In the genomic region with DNA sequence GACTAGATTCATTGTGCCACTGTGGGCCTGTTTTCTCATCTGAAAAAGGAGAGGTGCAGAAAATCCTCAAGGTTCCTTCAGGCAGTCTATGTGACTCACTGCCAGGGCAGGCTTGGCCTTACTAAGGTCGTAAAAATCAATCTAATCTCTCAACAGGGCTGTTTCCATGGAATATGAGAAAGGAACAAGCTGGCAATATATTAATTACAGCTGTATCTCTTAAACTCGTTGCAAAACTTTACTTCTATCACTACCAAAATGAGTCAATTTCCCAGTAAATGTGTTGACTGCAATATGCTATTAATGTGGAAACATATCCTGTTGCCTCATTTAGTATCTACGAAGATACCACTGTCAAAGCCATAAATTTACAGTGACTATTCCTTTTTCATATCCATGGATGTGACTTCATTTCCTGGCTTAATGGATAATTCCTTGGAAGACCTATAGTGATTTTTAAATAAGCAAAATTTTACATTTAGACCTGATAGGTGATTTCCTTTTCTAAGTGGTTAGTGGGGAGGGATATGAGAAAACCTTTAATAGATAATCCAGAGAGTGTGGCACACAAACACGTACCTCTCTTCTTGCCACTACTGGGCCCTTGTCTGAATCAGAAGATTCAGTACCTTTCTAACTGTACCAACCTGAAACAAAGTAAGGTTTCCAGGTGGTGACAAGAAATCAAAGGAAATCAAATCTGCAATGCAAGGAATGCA, we compare ENCODE assay signal across 23 cellular contexts.
DNase-seq lines count a peak whose midpoint lies in the region; ATAC-seq and TF ChIP-seq lines count a peak whose summit lies in the region.
"Had no signal": no experiment of that assay in that cellular context is flagged by ENCODE, and none has a peak within 500 bp of the region (broad histone marks: within the 10 kb centered on the region; RNA-seq: fewer than 3 reads in every experiment).

No MANE protein-coding gene starts in this region.

- no peak for TF ChIP-seq POLR2A in erythroblast (IDR thresholded peaks at IDR 0.05; ENCODE audit: low read length)

- H3K36me3 ChIP-seq in RWPE2 (ENCODE audit: low read depth) = peaks cover 7% of the 10 kb centered on the region; the same call in 1 of the 2 replicates
- H3K36me3 ChIP-seq: upper lobe of right lung had no signal

- peaks cover 19% of the 10 kb centered on the region for H3K4me1 ChIP-seq in RWPE2 (ENCODE audit: insufficient read depth, poor library complexity, severe bottlenecking)
- no peaks in the 10 kb centered on the region for H3K4me1 ChIP-seq in foreskin keratinocyte
- H3K4me1 ChIP-seq: esophagus muscularis mucosa, upper lobe of right lung had no signal

- H3K4me3 ChIP-seq in RWPE2 (ENCODE audit: severe bottlenecking) = no peak overlapping the region
- H3K4me3 ChIP-seq: esophagus muscularis mucosa, upper lobe of right lung had no signal

- peak; percentile 41 for DNase-seq in A172 (ENCODE audit: low spot score)
- DNase-seq in RWPE2 (ENCODE audit: low spot score) = peak; percentile 38
- DNase-seq in foreskin keratinocyte = peak in 1 of 2 donors; percentile 26
- DNase-seq in erythroblast (lab: John Stamatoyannopoulos, UW) = no peak
- DNase-seq in NCI-H748 (lab: John Stamatoyannopoulos, UW; ENCODE audit: unreplicated experiment) = no peak
- DNase-seq in NCI-H2171 treated with DMSO at 0.1 percent for 48 hours (lab: John Stamatoyannopoulos, UW) = no peak
- no peak for DNase-seq in SKM-1 (lab: John Stamatoyannopoulos, UW; ENCODE audit: unreplicated experiment)
- DNase-seq: activated CD4-positive, alpha-beta T cell treated with anti-CD3 and anti-CD28 coated beads, Interleukin-2, amount 50 U/mL, for 48 hours; activated T-cell treated with anti-CD3 and anti-CD28 coated beads, Interleukin-2, amount 50 U/mL, for 48 hours; CD4-positive, alpha-beta T cell; KBM-7; mesendoderm; NCI-H1417; NCI-H345; NK-92 treated with Interleukin-12 subunit alpha and Interleukin-12 subunit beta, amount 100 ng/mL, for 24 hours; RPMI8226; stimulated activated CD4-positive, alpha-beta T cell treated with anti-CD3 and anti-CD28 coated beads, Interleukin-15, amount 100 ng/mL, for 24 hours; stimulated activated naive CD4-positive, alpha-beta T cell; SW 1271; upper lobe of right lung had no signal

- ATAC-seq in GM18907 (IDR thresholded peaks at IDR 0.05; ENCODE audit: unreplicated experiment) (peak; percentile 63), RWPE2 (ENCODE audit: low read depth) (peak; percentile 93), foreskin keratinocyte (peak; percentile 62)
- ATAC-seq: activated naive CD4-positive, alpha-beta T cell treated with anti-CD3 and anti-CD28 coated beads, Interleukin-2, amount 50 U/mL, for 72 hours had no signal

- H3K27ac ChIP-seq in RWPE2 (ENCODE audit: poor library complexity, severe bottlenecking) (peak overlapping the region; percentile 82), foreskin keratinocyte (no peak overlapping the region)
- H3K27ac ChIP-seq: esophagus muscularis mucosa, upper lobe of right lung had no signal

- no peaks in the 10 kb centered on the region for H3K9me3 ChIP-seq in RWPE2 (ENCODE audit: severe bottlenecking)
- H3K9me3 ChIP-seq: esophagus muscularis mucosa, upper lobe of right lung had no signal

- TF ChIP-seq CTCF in RWPE2 (IDR thresholded peaks at IDR 0.05; ENCODE audit: poor library complexity, severe bottlenecking) (no peak), foreskin keratinocyte (conservative IDR thresholded peaks at IDR 0.05) (no peak)

- H3K27me3 ChIP-seq in RWPE2 (ENCODE audit: insufficient read depth, poor library complexity, severe bottlenecking) = no peaks in the 10 kb centered on the region
- H3K27me3 ChIP-seq in foreskin keratinocyte = no peaks in the 10 kb centered on the region
- H3K27me3 ChIP-seq: esophagus muscularis mucosa, upper lobe of right lung had no signal

Comparison
In these comparisons a context has a peak if more than half of its experiments do, and no peak if none do; other contexts are left out.
1. DNase-seq: peak in A172 (single experiment) and RWPE2 (single experiment); none in erythroblast (0 of 2), NCI-H748 (single experiment), NCI-H2171 treated with DMSO at 0.1 percent for 48 hours (single experiment) and SKM-1 (single experiment).
2. Peak in every context shown above with its lines, with median percentiles within 50 percentile points of each other: ATAC-seq.